ENCODE assay signal across 18 cellular contexts in the genomic region with DNA sequence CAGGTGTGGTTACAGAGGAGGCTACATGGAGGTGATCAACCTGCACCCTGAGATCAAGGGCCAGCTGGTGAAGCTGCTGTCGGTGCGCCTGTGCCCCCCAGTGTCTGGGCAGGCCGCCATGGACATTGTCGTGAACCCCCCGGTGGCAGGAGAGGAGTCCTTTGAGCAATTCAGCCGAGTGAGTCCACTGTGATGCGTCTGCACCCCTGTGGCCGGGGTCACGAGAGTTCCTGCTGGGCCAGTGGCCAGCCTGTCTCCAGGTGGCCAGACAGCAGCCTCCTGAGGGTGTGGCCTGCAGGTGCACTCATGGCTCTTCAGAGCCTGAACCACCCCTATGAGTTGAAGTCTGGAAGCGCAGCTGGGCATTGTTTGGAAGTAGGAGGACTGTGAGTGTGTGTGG.
"Had no signal": no experiment of that assay in that cellular context is flagged by ENCODE, and none has a peak within 500 bp of the region (broad histone marks: within the 10 kb centered on the region; RNA-seq: fewer than 3 reads in every experiment).

No MANE protein-coding gene starts in this region.

- H3K9me3 ChIP-seq: esophagus muscularis mucosa, heart right ventricle, testis had no signal

- H3K27ac ChIP-seq: esophagus muscularis mucosa, heart right ventricle, testis had no signal

- H3K4me3 Mint-ChIP-seq: activated naive CD4-positive, alpha-beta T cell treated with anti-CD3 and anti-CD28 coated beads, Interleukin-2, amount 50 U/mL, for 24 hours; nephron progenitor cell; stimulated activated naive CD8-positive, alpha-beta T cell treated with anti-CD3 and anti-CD28 coated beads, Interleukin-15, Interleukin-2, amounts not matched to agents 100 ng/mL and 50 ng/mL, for 24 hours had no signal

- H3K4me1 Mint-ChIP-seq: activated naive CD4-positive, alpha-beta T cell treated with anti-CD3 and anti-CD28 coated beads, Interleukin-2, amount 50 U/mL, for 24 hours had no signal

- H3K27ac Mint-ChIP-seq: activated naive CD4-positive, alpha-beta T cell treated with anti-CD3 and anti-CD28 coated beads, Interleukin-2, amount 50 U/mL, for 24 hours; activated T-helper 2 cell treated with anti-CD3 and anti-CD28 coated beads, Interferon-gamma antibody, Interleukin-2, Interleukin-4, amounts not matched to agents 10 μg/mL and 5 μg/mL and 100 μg/mL, durations not matched to agents 14 hours and 24 hours and 36 hours; nephron progenitor cell; stimulated activated naive CD8-positive, alpha-beta T cell treated with anti-CD3 and anti-CD28 coated beads, Interleukin-15, Interleukin-2, amounts not matched to agents 100 ng/mL and 50 ng/mL, for 24 hours had no signal

- H3K27me3 Mint-ChIP-seq: activated naive CD4-positive, alpha-beta T cell treated with anti-CD3 and anti-CD28 coated beads, Interleukin-2, amount 50 U/mL, for 24 hours; stimulated activated naive CD8-positive, alpha-beta T cell treated with anti-CD3 and anti-CD28 coated beads, Interleukin-15, Interleukin-2, amounts not matched to agents 100 ng/mL and 50 ng/mL, for 24 hours had no signal

- H3K9me3 Mint-ChIP-seq: activated naive CD4-positive, alpha-beta T cell treated with anti-CD3 and anti-CD28 coated beads, Interleukin-2, amount 50 U/mL, for 24 hours; activated T-helper 2 cell treated with anti-CD3 and anti-CD28 coated beads, Interferon-gamma antibody, Interleukin-2, Interleukin-4, amounts not matched to agents 10 μg/mL and 5 μg/mL and 100 μg/mL, durations not matched to agents 14 hours and 24 hours and 36 hours; nephron progenitor cell; stimulated activated naive CD8-positive, alpha-beta T cell treated with anti-CD3 and anti-CD28 coated beads, Interleukin-15, Interleukin-2, amounts not matched to agents 100 ng/mL and 50 ng/mL, for 24 hours had no signal

- ATAC-seq: heart right ventricle, left lobe of liver had no signal

- H3K4me3 ChIP-seq: esophagus muscularis mucosa, heart right ventricle, testis had no signal

- DNase-seq: activated CD4-positive, alpha-beta T cell treated with anti-CD3 and anti-CD28 coated beads, Interleukin-2, amount 50 U/mL, for 1 hour; activated T-cell treated with anti-CD3 and anti-CD28 coated beads for 4 hours; amygdala; cerebellar nuclear complex; dermis blood vessel endothelial cell; foreskin fibroblast; heart right ventricle; mesenchymal stem cell; nephron progenitor cell; stimulated activated CD4-positive, alpha-beta T cell treated with anti-CD3 and anti-CD28 coated beads, Interleukin-15, amount 100 ng/mL, for 24 hours; stimulated activated CD4-positive, alpha-beta T cell treated with anti-CD3 and anti-CD28 coated beads, Interleukin-4, amount 100 ng/mL, for 24 hours; T-helper 1 cell; testis had no signal

- H3K27me3 ChIP-seq: esophagus muscularis mucosa, heart right ventricle, testis had no signal
